Comparison of ENCODE assay signal across 23 cellular contexts in the genomic region with DNA sequence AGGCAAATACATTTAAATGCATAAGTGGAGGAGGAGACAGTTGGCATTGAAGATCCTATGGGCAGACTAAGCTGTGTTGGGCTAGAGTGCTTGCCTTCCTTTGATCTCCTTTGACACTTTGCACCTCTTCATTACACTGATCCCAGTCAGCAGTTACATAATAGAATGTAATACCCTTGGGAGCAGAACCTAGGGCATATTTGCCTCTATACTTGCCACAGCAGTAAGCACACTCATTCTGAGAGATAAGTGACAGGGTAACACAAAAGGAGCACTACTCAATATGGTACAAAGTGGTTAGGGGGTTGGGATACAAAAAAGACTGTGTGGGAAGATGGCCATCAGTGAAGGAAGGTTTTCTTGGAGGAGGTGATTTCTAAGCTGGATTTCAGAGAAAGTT. TPM values are rescaled to one million over a fixed set of nuclear protein-coding genes. Genes with fewer than 3 reads are reported as not detected.
A peak's percentile ranks its signal among the peaks of the same experiment; 100 is the strongest.
DNase-seq lines count a peak whose midpoint lies in the region; ATAC-seq, FAIRE-seq and TF ChIP-seq lines count a peak whose summit lies in the region.
"Had no signal": no experiment of that assay in that cellular context is flagged by ENCODE, and none has a peak within 500 bp of the region (broad histone marks: within the 10 kb centered on the region; RNA-seq: fewer than 3 reads in every experiment).

No MANE protein-coding gene starts in this region.

- TF ChIP-seq EP300 in HepG2 (IDR thresholded peaks at IDR 0.05; ENCODE audit: low read depth in 2 of 2, low read length in 2 of 2), result no peak
- no peak for TF ChIP-seq EP300 in HepG2 (CRISPR knock-in tag; IDR thresholded peaks at IDR 0.05; ENCODE audit: borderline replicate concordance)

- H4K20me1 ChIP-seq in HepG2 (ENCODE audit: insufficient read depth, low read length) (peaks cover 4% of the 10 kb centered on the region), Karpas-422 (ENCODE audit: insufficient read depth, low read depth, low read length) (no peaks in the 10 kb centered on the region)

- H3K9ac ChIP-seq in HepG2 (ENCODE audit: insufficient read depth, low read depth, low read length) (no peak overlapping the region), Karpas-422 (ENCODE audit: low read length) (no peak overlapping the region)

- H3K36me3 ChIP-seq in HepG2 (replicated peaks in 1 of 2; ENCODE audit: control insufficient read depth in 1 of 2, insufficient read depth in 2 of 2, low read length in 2 of 2) (peaks cover 21 to 50% of the 10 kb centered on the region in 2 experiments; a peak in 4 of 5 replicates), right lobe of liver (peaks cover 0 to 50% (median 19%) of the 10 kb centered on the region in 4 donors), Karpas-422 (ENCODE audit: insufficient read depth, low read length) (peaks cover 48% of the 10 kb centered on the region), Peyer's patch (peaks cover 0 to 48% (median 0%) of the 10 kb centered on the region in 3 donors)

- intact Hi-C loops in HepG2 (cut with micrococcal nuclease; ENCODE audit: unreplicated experiment) (no loop called here), right lobe of liver (cut with DNase I) (no loop called here)

- H3K4me2 ChIP-seq in HepG2 (ENCODE audit: low read depth, low read length) (no peak overlapping the region), Karpas-422 (ENCODE audit: low read depth, low read length, poor library complexity, severe bottlenecking) (no peak overlapping the region)

- H3K9me2 ChIP-seq in Karpas-422 (replicated peaks; ENCODE audit: insufficient read depth, low read length), result no peaks in the 10 kb centered on the region

- H3K27ac ChIP-seq in HepG2 (ENCODE audit: extremely low read length, insufficient read depth, low read length), result no peak overlapping the region
- no peak overlapping the region for H3K27ac ChIP-seq in right lobe of liver
- no peak overlapping the region for H3K27ac ChIP-seq in Karpas-422 (ENCODE audit: low read length)
- no peak overlapping the region for H3K27ac ChIP-seq in Peyer's patch
- H3K27ac ChIP-seq: 22Rv1, upper lobe of left lung had no signal

- H3K4me1 ChIP-seq in HepG2 (ENCODE audit: insufficient read depth, low read length), result peaks cover 10% of the 10 kb centered on the region
- H3K4me1 ChIP-seq in right lobe of liver, result no peaks in the 10 kb centered on the region
- no peaks in the 10 kb centered on the region for H3K4me1 ChIP-seq in Karpas-422 (ENCODE audit: low read length)
- no peaks in the 10 kb centered on the region for H3K4me1 ChIP-seq in Peyer's patch
- H3K4me1 ChIP-seq: upper lobe of left lung had no signal

- POLR2A ChIA-PET in HepG2 (lab: Yijun Ruan, JAX), result interaction anchor here (0.6 to 1.3 kb wide), 2 partner anchors 13 to 134 kb away, joined by 3 read pairs; no protein-coding TSS in a partner anchor

- TF ChIP-seq RAD21 in HepG2 (CRISPR knock-in tag; IDR thresholded peaks at IDR 0.05), result no peak

- H3K4me1 Mint-ChIP-seq in central memory CD8-positive, alpha-beta T cell, result peaks cover 10% of the 10 kb centered on the region
- peaks cover 21% of the 10 kb centered on the region for H3K4me1 Mint-ChIP-seq in stimulated activated naive CD8-positive, alpha-beta T cell treated with anti-CD3 and anti-CD28 coated beads, Interleukin-15, amount 100 ng/mL, for 72 hours

- H3K9me3 Mint-ChIP-seq in central memory CD8-positive, alpha-beta T cell, result no peaks in the 10 kb centered on the region
- H3K9me3 Mint-ChIP-seq in stimulated activated naive CD8-positive, alpha-beta T cell treated with anti-CD3 and anti-CD28 coated beads, Interleukin-15, amount 100 ng/mL, for 72 hours, result no peaks in the 10 kb centered on the region
- H3K9me3 Mint-ChIP-seq: CD4-positive, alpha-beta T cell; HFFc6 had no signal

- H3K4me3 ChIP-seq in HepG2 (replicated peaks in 1 of 3; ENCODE audit: insufficient read depth in 1 of 3, low read depth in 2 of 3, low read length in 3 of 3), result no peak overlapping the region
- H3K4me3 ChIP-seq in right lobe of liver, result no peak overlapping the region
- no peak overlapping the region for H3K4me3 ChIP-seq in Karpas-422 (ENCODE audit: low read length)
- no peak overlapping the region for H3K4me3 ChIP-seq in Peyer's patch
- H3K4me3 ChIP-seq: lung, upper lobe of left lung had no signal

- no peaks in the 10 kb centered on the region for H3K27me3 Mint-ChIP-seq in central memory CD8-positive, alpha-beta T cell
- H3K27me3 Mint-ChIP-seq in stimulated activated naive CD8-positive, alpha-beta T cell treated with anti-CD3 and anti-CD28 coated beads, Interleukin-15, amount 100 ng/mL, for 72 hours, result no peaks in the 10 kb centered on the region
- H3K27me3 Mint-ChIP-seq: CD4-positive, alpha-beta T cell; progenitor cell of endocrine pancreas had no signal

- no TSS peak for BruUV-seq in HepG2 (replicated peaks; lab: Mats Ljungman, UMichigan)

- H3K79me2 ChIP-seq in HepG2 (ENCODE audit: insufficient read depth, low read length), result no peaks in the 10 kb centered on the region
- H3K79me2 ChIP-seq in Karpas-422 (ENCODE audit: low read length), result no peaks in the 10 kb centered on the region; the same call in 1 of the 2 replicates

- TF ChIP-seq POLR2A in HepG2 (IDR thresholded peaks at IDR 0.05; ENCODE audit: insufficient read depth in 1 of 2, low read depth in 2 of 2, low read length in 2 of 2), result no peak
- TF ChIP-seq POLR2A in right lobe of liver (IDR thresholded peaks at IDR 0.05), result no peak
- no peak for TF ChIP-seq POLR2A in Peyer's patch (IDR thresholded peaks at IDR 0.05)

- TF ChIP-seq CTCF in HepG2 (CRISPR knock-in tag; IDR thresholded peaks at IDR 0.05) (no peak), right lobe of liver (IDR thresholded peaks at IDR 0.05) (no peak), Peyer's patch (IDR thresholded peaks at IDR 0.05) (no peak)

- peak; percentile 64 for FAIRE-seq in HepG2 (lab: Jason Lieb, UNC)
- FAIRE-seq: endothelial cell of umbilical vein, keratinocyte had no signal

- H3K4me3 Mint-ChIP-seq in central memory CD8-positive, alpha-beta T cell, result no peak overlapping the region
- H3K4me3 Mint-ChIP-seq in stimulated activated naive CD8-positive, alpha-beta T cell treated with anti-CD3 and anti-CD28 coated beads, Interleukin-15, amount 100 ng/mL, for 72 hours, result no peak overlapping the region
- H3K4me3 Mint-ChIP-seq: CD4-positive, alpha-beta T cell; HFFc6 had no signal

- ATAC-seq in HepG2 (peak; percentile 60), right lobe of liver (no peak)
- ATAC-seq in central memory CD8-positive, alpha-beta T cell (replicated peaks; ENCODE audit: extremely low read depth, poor library complexity, severe bottlenecking), result no peak
- peak; percentile 59 for ATAC-seq in stimulated activated naive CD8-positive, alpha-beta T cell treated with anti-CD3 and anti-CD28 coated beads, Interleukin-15, amount 100 ng/mL, for 72 hours

- no peaks in the 10 kb centered on the region for H3K27me3 ChIP-seq in HepG2 (ENCODE audit: control insufficient read depth in 1 of 2, insufficient read depth in 2 of 2, low read length in 2 of 2)
- no peaks in the 10 kb centered on the region for H3K27me3 ChIP-seq in right lobe of liver
- no peaks in the 10 kb centered on the region for H3K27me3 ChIP-seq in Karpas-422 (ENCODE audit: low read length)
- no peaks in the 10 kb centered on the region for H3K27me3 ChIP-seq in Peyer's patch
- H3K27me3 ChIP-seq: upper lobe of left lung had no signal

- in situ Hi-C loops in HepG2 (cut with HindIII; ENCODE audit: extremely low pct_ligation_motif_present, low pct_unique_long_range_greater_than_20kb), result no loop called here

- H3K36me3 Mint-ChIP-seq in central memory CD8-positive, alpha-beta T cell (ENCODE audit: insufficient read depth), result peaks cover 65% of the 10 kb centered on the region

- H3K27ac Mint-ChIP-seq in central memory CD8-positive, alpha-beta T cell (ENCODE audit: low read depth), result peak overlapping the region; percentile 2
- peak overlapping the region in 1 of 2 donors; percentile 35 for H3K27ac Mint-ChIP-seq in stimulated activated naive CD8-positive, alpha-beta T cell treated with anti-CD3 and anti-CD28 coated beads, Interleukin-15, amount 100 ng/mL, for 72 hours
- H3K27ac Mint-ChIP-seq: HFFc6 had no signal

- DNase-seq in NCI-H1436 (lab: John Stamatoyannopoulos, UW), result peak; percentile 10
- DNase-seq in NCI-H1436 treated with DMSO at 0.1 percent for 48 hours (lab: John Stamatoyannopoulos, UW), result no peak
- no peak for DNase-seq in HepG2 (ENCODE audit: low spot score)
- DNase-seq in right lobe of liver, result no peak
- no peak for DNase-seq in central memory CD8-positive, alpha-beta T cell (ENCODE audit: low spot score in 2 of 2)
- DNase-seq in stimulated activated naive CD8-positive, alpha-beta T cell treated with anti-CD3 and anti-CD28 coated beads, Interleukin-15, amount 100 ng/mL, for 72 hours, result no peak
- no peak for DNase-seq in Karpas-422
- DNase-seq in Peyer's patch, result no peak
- DNase-seq: anterior cingulate cortex; CD4-positive, alpha-beta T cell; dermis blood vessel endothelial cell; HFFc6; KG1; NCI-H146; NCI-H2227 treated with DMSO at 0.1 percent for 48 hours; upper lobe of left lung had no signal

- CTCF ChIA-PET in HepG2 (lab: Yijun Ruan, JAX; ENCODE audit: low intra/inter-chr PET ratio, low total read pairs), result no interaction called here

- H3K9me3 ChIP-seq in HepG2 (ENCODE audit: low read length) (no peaks in the 10 kb centered on the region), right lobe of liver (no peaks in the 10 kb centered on the region), Karpas-422 (ENCODE audit: low read length) (no peaks in the 10 kb centered on the region), Peyer's patch (no peaks in the 10 kb centered on the region)
- H3K9me3 ChIP-seq: upper lobe of left lung had no signal

- H2AFZ ChIP-seq in HepG2 (ENCODE audit: low read length), result no peak overlapping the region
- no peak overlapping the region for H2AFZ ChIP-seq in Karpas-422 (ENCODE audit: low read length)

RNA-seq across cellular contexts. Expression of gene MARS1, which starts 9.0 kb away (rescaled TPM):
- 177 and 181 TPM in 2 replicates for total RNA-seq in HepG2 (2016; rRNA removed; fragmentation: Illumina TruSeq; extraction: Trizol)
- total RNA-seq in HepG2 (2016; cell fraction: cytosol; rRNA removed; fragmentation: Illumina TruSeq; extraction: Trizol; ENCODE audit: low read depth), result 69.2 and 77.6 TPM in 2 replicates
- total RNA-seq in HepG2 (2016; cell fraction: insoluble cytoplasmic fraction; rRNA removed; fragmentation: Illumina TruSeq; extraction: Trizol), result 178 and 182 TPM in 2 replicates
- total RNA-seq in HepG2 (2016; cell fraction: membrane; rRNA removed; fragmentation: Illumina TruSeq; extraction: Trizol), result 116 and 124 TPM in 2 replicates
- total RNA-seq in HepG2 (2016; cell fraction: nucleus; rRNA removed; fragmentation: Illumina TruSeq; extraction: Trizol), result 147 and 177 TPM in 2 replicates
- 115 and 167 TPM in 2 replicates for polyA plus RNA-seq in HepG2 (2011; rRNA removed)
- polyA plus RNA-seq in HepG2 (2011; cell fraction: cytosol; rRNA removed), result 90.1 and 98.7 TPM in 2 replicates
- polyA plus RNA-seq in HepG2 (2011; cell fraction: nucleus; rRNA removed), result 450 and 538 TPM in 2 replicates
- polyA plus RNA-seq in HepG2 (2012), result 160 and 209 TPM in 2 replicates
- 68.2 and 75.1 TPM in 2 replicates for polyA plus RNA-seq in HepG2 (2016; cell fraction: cytosol; fragmentation: Illumina TruSeq; extraction: Trizol; ENCODE audit: low read depth)
- polyA plus RNA-seq in HepG2 (2016; cell fraction: insoluble cytoplasmic fraction; fragmentation: Illumina TruSeq; extraction: Trizol; ENCODE audit: low read depth), result 150 and 162 TPM in 2 replicates
- polyA plus RNA-seq in HepG2 (2016; cell fraction: membrane; fragmentation: Illumina TruSeq; extraction: Trizol; ENCODE audit: low read depth), result 87.9 and 114 TPM in 2 replicates
- polyA plus RNA-seq in HepG2 (2016; cell fraction: nucleus; fragmentation: Illumina TruSeq; extraction: Trizol; ENCODE audit: insufficient read depth, low read depth), result 239 and 240 TPM in 2 replicates
- 242 and 269 TPM in 2 replicates for polyA minus RNA-seq in HepG2 (2011; rRNA and poly(A)+ RNA removed; ENCODE audit: low replicate concordance)
- polyA minus RNA-seq in HepG2 (2011; cell fraction: cytosol; rRNA and poly(A)+ RNA removed), result 76.3 and 117 TPM in 2 replicates
- 213 and 244 TPM in 2 replicates for polyA minus RNA-seq in HepG2 (2011; cell fraction: nucleus; rRNA and poly(A)+ RNA removed)
- 10 to 100 TPM; 53.4 to 66.6 (median 60.4) TPM for total RNA-seq in right lobe of liver
- total RNA-seq in Karpas-422 (2014; rRNA removed; shearing (Covaris generic); ENCODE audit: low replicate concordance), result 204 and 260 TPM in 2 replicates
- 10 to 100 TPM; 40.6 to 97.4 (median 63.5) TPM for total RNA-seq in Peyer's patch

RNA-seq across cellular contexts. Expression of gene ARHGAP9, which starts 17.2 kb away (rescaled TPM):
- total RNA-seq in HepG2 (2016; rRNA removed; fragmentation: Illumina TruSeq; extraction: Trizol) (0.18 TPM in 1 of 2 replicates, not detected in the other), right lobe of liver (10 to 100 TPM in 1 of 6 experiments, 1 to 10 TPM in 5; 3.5 to 11.0 (median 6.8) TPM), Peyer's patch (100 to 1,000 TPM in 1 of 4 donors, 10 to 100 TPM in 3; 16.5 to 220 (median 28.2) TPM)
- total RNA-seq in HepG2 (2016; cell fraction: cytosol; rRNA removed; fragmentation: Illumina TruSeq; extraction: Trizol; ENCODE audit: low read depth), result not detected in 2 replicates
- total RNA-seq in HepG2 (2016; cell fraction: insoluble cytoplasmic fraction; rRNA removed; fragmentation: Illumina TruSeq; extraction: Trizol), result 0.32 TPM in 1 of 2 replicates, not detected in the other
- total RNA-seq in HepG2 (2016; cell fraction: membrane; rRNA removed; fragmentation: Illumina TruSeq; extraction: Trizol), result not detected in 2 replicates
- not detected in 2 replicates for total RNA-seq in HepG2 (2016; cell fraction: nucleus; rRNA removed; fragmentation: Illumina TruSeq; extraction: Trizol)
- polyA plus RNA-seq in HepG2 (2011; rRNA removed), result 0.95 and 1.2 TPM in 2 replicates
- polyA plus RNA-seq in HepG2 (2011; cell fraction: cytosol; rRNA removed), result 0.33 and 0.40 TPM in 2 replicates
- polyA plus RNA-seq in HepG2 (2011; cell fraction: nucleus; rRNA removed), result 3.1 and 5.5 TPM in 2 replicates
- polyA plus RNA-seq in HepG2 (2012), result 0.39 and 0.55 TPM in 2 replicates
- polyA plus RNA-seq in HepG2 (2016; cell fraction: cytosol; fragmentation: Illumina TruSeq; extraction: Trizol; ENCODE audit: low read depth), result not detected in 2 replicates
- 0.17 TPM in 1 of 2 replicates, not detected in the other for polyA plus RNA-seq in HepG2 (2016; cell fraction: insoluble cytoplasmic fraction; fragmentation: Illumina TruSeq; extraction: Trizol; ENCODE audit: low read depth)
- 0.15 TPM in 1 of 2 replicates, not detected in the other for polyA plus RNA-seq in HepG2 (2016; cell fraction: membrane; fragmentation: Illumina TruSeq; extraction: Trizol; ENCODE audit: low read depth)
- polyA plus RNA-seq in HepG2 (2016; cell fraction: nucleus; fragmentation: Illumina TruSeq; extraction: Trizol; ENCODE audit: insufficient read depth, low read depth), result 0.51 and 0.87 TPM in 2 replicates
- polyA minus RNA-seq in HepG2 (2011; rRNA and poly(A)+ RNA removed; ENCODE audit: low replicate concordance), result 0.44 TPM in 1 of 2 replicates, not detected in the other
- polyA minus RNA-seq in HepG2 (2011; cell fraction: cytosol; rRNA and poly(A)+ RNA removed), result not detected in 2 replicates
- polyA minus RNA-seq in HepG2 (2011; cell fraction: nucleus; rRNA and poly(A)+ RNA removed), result 0.64 and 1.7 TPM in 2 replicates
- 6.7 and 12.3 TPM in 2 replicates for total RNA-seq in Karpas-422 (2014; rRNA removed; shearing (Covaris generic); ENCODE audit: low replicate concordance)
- total RNA-seq: dermis blood vessel endothelial cell, RPMI7951, SK-MEL-5 had no signal
- polyA plus RNA-seq: keratinocyte had no signal

RNA-seq across cellular contexts. Expression of gene DDIT3, which starts 23.5 kb away (rescaled TPM):
- 17.5 and 27.5 TPM in 2 replicates for total RNA-seq in HepG2 (2016; rRNA removed; fragmentation: Illumina TruSeq; extraction: Trizol)
- 13.2 and 15.7 TPM in 2 replicates for total RNA-seq in HepG2 (2016; cell fraction: cytosol; rRNA removed; fragmentation: Illumina TruSeq; extraction: Trizol; ENCODE audit: low read depth)
- 20.9 and 30.4 TPM in 2 replicates for total RNA-seq in HepG2 (2016; cell fraction: insoluble cytoplasmic fraction; rRNA removed; fragmentation: Illumina TruSeq; extraction: Trizol)
- total RNA-seq in HepG2 (2016; cell fraction: membrane; rRNA removed; fragmentation: Illumina TruSeq; extraction: Trizol), result 15.9 and 19.3 TPM in 2 replicates
- 37.8 and 43.6 TPM in 2 replicates for total RNA-seq in HepG2 (2016; cell fraction: nucleus; rRNA removed; fragmentation: Illumina TruSeq; extraction: Trizol)
- 45.2 and 48.7 TPM in 2 replicates for polyA plus RNA-seq in HepG2 (2011; rRNA removed)
- 22.9 and 23.5 TPM in 2 replicates for polyA plus RNA-seq in HepG2 (2011; cell fraction: cytosol; rRNA removed)
- polyA plus RNA-seq in HepG2 (2011; cell fraction: nucleus; rRNA removed), result 90.1 and 90.7 TPM in 2 replicates
- polyA plus RNA-seq in HepG2 (2012), result 29.8 and 51.1 TPM in 2 replicates
- polyA plus RNA-seq in HepG2 (2016; cell fraction: cytosol; fragmentation: Illumina TruSeq; extraction: Trizol; ENCODE audit: low read depth), result 8.3 and 8.5 TPM in 2 replicates
- 16.7 and 17.7 TPM in 2 replicates for polyA plus RNA-seq in HepG2 (2016; cell fraction: insoluble cytoplasmic fraction; fragmentation: Illumina TruSeq; extraction: Trizol; ENCODE audit: low read depth)
- 9.9 and 11.5 TPM in 2 replicates for polyA plus RNA-seq in HepG2 (2016; cell fraction: membrane; fragmentation: Illumina TruSeq; extraction: Trizol; ENCODE audit: low read depth)
- polyA plus RNA-seq in HepG2 (2016; cell fraction: nucleus; fragmentation: Illumina TruSeq; extraction: Trizol; ENCODE audit: insufficient read depth, low read depth), result 85.6 and 93.4 TPM in 2 replicates
- 11.9 and 14.2 TPM in 2 replicates for polyA minus RNA-seq in HepG2 (2011; rRNA and poly(A)+ RNA removed; ENCODE audit: low replicate concordance)
- polyA minus RNA-seq in HepG2 (2011; cell fraction: cytosol; rRNA and poly(A)+ RNA removed), result 6.3 and 7.4 TPM in 2 replicates
- polyA minus RNA-seq in HepG2 (2011; cell fraction: nucleus; rRNA and poly(A)+ RNA removed), result 43.4 and 45.6 TPM in 2 replicates
- total RNA-seq in right lobe of liver, result 10 to 100 TPM; 11.3 to 26.7 (median 18.7) TPM
- 54.3 and 73.3 TPM in 2 replicates for total RNA-seq in Karpas-422 (2014; rRNA removed; shearing (Covaris generic); ENCODE audit: low replicate concordance)
- total RNA-seq in Peyer's patch, result 10 to 100 TPM in 3 of 4 donors, 1 to 10 TPM in 1; 9.1 to 44.6 (median 24.0) TPM

RNA-seq across cellular contexts. Expression of gene MBD6, which starts 25.8 kb away (rescaled TPM):
- total RNA-seq in HepG2 (2016; rRNA removed; fragmentation: Illumina TruSeq; extraction: Trizol), result 4.1 and 5.1 TPM in 2 replicates
- 4.8 and 5.3 TPM in 2 replicates for total RNA-seq in HepG2 (2016; cell fraction: cytosol; rRNA removed; fragmentation: Illumina TruSeq; extraction: Trizol; ENCODE audit: low read depth)
- total RNA-seq in HepG2 (2016; cell fraction: insoluble cytoplasmic fraction; rRNA removed; fragmentation: Illumina TruSeq; extraction: Trizol), result 4.0 and 5.3 TPM in 2 replicates
- total RNA-seq in HepG2 (2016; cell fraction: membrane; rRNA removed; fragmentation: Illumina TruSeq; extraction: Trizol), result 6.2 and 8.8 TPM in 2 replicates
- total RNA-seq in HepG2 (2016; cell fraction: nucleus; rRNA removed; fragmentation: Illumina TruSeq; extraction: Trizol), result 6.5 and 10.2 TPM in 2 replicates
- polyA plus RNA-seq in HepG2 (2011; rRNA removed), result 5.9 and 6.1 TPM in 2 replicates
- 1.1 and 1.8 TPM in 2 replicates for polyA plus RNA-seq in HepG2 (2011; cell fraction: cytosol; rRNA removed)
- polyA plus RNA-seq in HepG2 (2011; cell fraction: nucleus; rRNA removed), result 36.0 and 45.9 TPM in 2 replicates
- polyA plus RNA-seq in HepG2 (2012), result 22.8 and 22.9 TPM in 2 replicates
- 3.4 and 4.1 TPM in 2 replicates for polyA plus RNA-seq in HepG2 (2016; cell fraction: cytosol; fragmentation: Illumina TruSeq; extraction: Trizol; ENCODE audit: low read depth)
- 15.7 and 15.8 TPM in 2 replicates for polyA plus RNA-seq in HepG2 (2016; cell fraction: insoluble cytoplasmic fraction; fragmentation: Illumina TruSeq; extraction: Trizol; ENCODE audit: low read depth)
- 16.1 and 18.3 TPM in 2 replicates for polyA plus RNA-seq in HepG2 (2016; cell fraction: membrane; fragmentation: Illumina TruSeq; extraction: Trizol; ENCODE audit: low read depth)
- 57.7 and 62.7 TPM in 2 replicates for polyA plus RNA-seq in HepG2 (2016; cell fraction: nucleus; fragmentation: Illumina TruSeq; extraction: Trizol; ENCODE audit: insufficient read depth, low read depth)
- 5.7 and 10.6 TPM in 2 replicates for polyA minus RNA-seq in HepG2 (2011; rRNA and poly(A)+ RNA removed; ENCODE audit: low replicate concordance)
- polyA minus RNA-seq in HepG2 (2011; cell fraction: cytosol; rRNA and poly(A)+ RNA removed), result 5.4 and 10.1 TPM in 2 replicates
- polyA minus RNA-seq in HepG2 (2011; cell fraction: nucleus; rRNA and poly(A)+ RNA removed), result 15.7 and 16.7 TPM in 2 replicates
- total RNA-seq in right lobe of liver, result 10 to 100 TPM in 5 of 6 experiments, 1 to 10 TPM in 1; 7.4 to 61.1 (median 39.3) TPM
- 23.5 and 32.4 TPM in 2 replicates for total RNA-seq in Karpas-422 (2014; rRNA removed; shearing (Covaris generic); ENCODE audit: low replicate concordance)
- total RNA-seq in Peyer's patch, result 100 to 1,000 TPM in 1 of 4 donors, 10 to 100 TPM in 3; 38.0 to 144 (median 71.5) TPM

RNA-seq across cellular contexts. Expression of gene GLI1, which starts 37.2 kb away (rescaled TPM):
- total RNA-seq in HepG2 (2016; rRNA removed; fragmentation: Illumina TruSeq; extraction: Trizol), result 0.20 TPM in 1 of 2 replicates, not detected in the other
- 0.53 TPM in 1 of 2 replicates, not detected in the other for total RNA-seq in HepG2 (2016; cell fraction: cytosol; rRNA removed; fragmentation: Illumina TruSeq; extraction: Trizol; ENCODE audit: low read depth)
- total RNA-seq in HepG2 (2016; cell fraction: insoluble cytoplasmic fraction; rRNA removed; fragmentation: Illumina TruSeq; extraction: Trizol), result not detected in 2 replicates
- not detected in 2 replicates for total RNA-seq in HepG2 (2016; cell fraction: membrane; rRNA removed; fragmentation: Illumina TruSeq; extraction: Trizol)
- not detected in 2 replicates for total RNA-seq in HepG2 (2016; cell fraction: nucleus; rRNA removed; fragmentation: Illumina TruSeq; extraction: Trizol)
- polyA plus RNA-seq in HepG2 (2011; rRNA removed), result 0.09 and 0.27 TPM in 2 replicates
- 0.06 and 0.07 TPM in 2 replicates for polyA plus RNA-seq in HepG2 (2011; cell fraction: cytosol; rRNA removed)
- polyA plus RNA-seq in HepG2 (2011; cell fraction: nucleus; rRNA removed), result 0.33 and 0.42 TPM in 2 replicates
- 0.55 TPM in 1 of 2 replicates, not detected in the other for polyA plus RNA-seq in HepG2 (2012)
- polyA plus RNA-seq in HepG2 (2016; cell fraction: cytosol; fragmentation: Illumina TruSeq; extraction: Trizol; ENCODE audit: low read depth), result not detected in 2 replicates
- polyA plus RNA-seq in HepG2 (2016; cell fraction: insoluble cytoplasmic fraction; fragmentation: Illumina TruSeq; extraction: Trizol; ENCODE audit: low read depth), result 0.35 TPM in 1 of 2 replicates, not detected in the other
- not detected in 2 replicates for polyA plus RNA-seq in HepG2 (2016; cell fraction: membrane; fragmentation: Illumina TruSeq; extraction: Trizol; ENCODE audit: low read depth)
- polyA plus RNA-seq in HepG2 (2016; cell fraction: nucleus; fragmentation: Illumina TruSeq; extraction: Trizol; ENCODE audit: insufficient read depth, low read depth), result 0.17 and 0.49 TPM in 2 replicates
- polyA minus RNA-seq in HepG2 (2011; rRNA and poly(A)+ RNA removed; ENCODE audit: low replicate concordance), result 2.5 TPM in 1 of 2 replicates, not detected in the other
- not detected in 2 replicates for polyA minus RNA-seq in HepG2 (2011; cell fraction: cytosol; rRNA and poly(A)+ RNA removed)
- not detected in 2 replicates for polyA minus RNA-seq in HepG2 (2011; cell fraction: nucleus; rRNA and poly(A)+ RNA removed)
- total RNA-seq in right lobe of liver, result under 1 TPM; 0.16 to 0.74 (median 0.55) TPM
- total RNA-seq in Karpas-422 (2014; rRNA removed; shearing (Covaris generic); ENCODE audit: low replicate concordance), result 1.9 and 9.3 TPM in 2 replicates
- total RNA-seq in Peyer's patch, result 1 to 10 TPM in 2 of 4 donors, under 1 TPM in 2; 0.67 to 2.1 (median 1.3) TPM

Comparison
In these comparisons a context has a peak if more than half of its experiments do, and no peak if none do; other contexts are left out.
1. ATAC-seq: peak in HepG2 (single experiment) and stimulated activated naive CD8-positive, alpha-beta T cell treated with anti-CD3 and anti-CD28 coated beads, Interleukin-15, amount 100 ng/mL, for 72 hours (single experiment); none in right lobe of liver (0 of 4) and central memory CD8-positive, alpha-beta T cell (single experiment).